9 cellular contexts compared by ENCODE assay signal in genomic region chr1:19250629-19251304, GRCh38. TPM values are rescaled to one million over a fixed set of nuclear protein-coding genes. Genes with fewer than 3 reads are reported as not detected.
DNase-seq lines count a peak whose midpoint lies in the region; ATAC-seq, FAIRE-seq and TF ChIP-seq lines count a peak whose summit lies in the region.
"Had no signal": no experiment of that assay in that cellular context is flagged by ENCODE, and none has a peak within 500 bp of the region (broad histone marks: within the 10 kb centered on the region; RNA-seq: fewer than 3 reads in every experiment).

No MANE protein-coding gene starts in this region.

- in situ Hi-C loops in Panc1 (cut with HindIII; ENCODE audit: low pct_unique_long_range_greater_than_20kb, low sequenced_read_pairs) = no loop called here

- peak overlapping the region; percentile 85 for H3K4ac ChIP-seq in trophoblast cell (ENCODE audit: low read depth, low read length)

- H4K8ac ChIP-seq in trophoblast cell (ENCODE audit: low read depth, low read length) = peak overlapping the region; percentile 86

- H2AK5ac ChIP-seq in trophoblast cell (ENCODE audit: low read length) = peak overlapping the region; percentile 61

- FAIRE-seq in GM12892 (lab: Jason Lieb, UNC) = peak; percentile 69
- FAIRE-seq: TTC549 had no signal

- no peak overlapping the region for H2BK12ac ChIP-seq in trophoblast cell (ENCODE audit: low read length)

- H3K79me1 ChIP-seq in trophoblast cell (ENCODE audit: low read length) = peaks cover 10% of the 10 kb centered on the region

- H2BK120ac ChIP-seq in trophoblast cell (ENCODE audit: insufficient read depth, low read length, poor library complexity) = peak overlapping the region; percentile 92

- H3K27me3 ChIP-seq in Panc1 (ENCODE audit: control insufficient read depth, insufficient read depth, low read length) (no peaks in the 10 kb centered on the region), trophoblast cell (ENCODE audit: insufficient read depth, low read length) (no peaks in the 10 kb centered on the region)

- peak overlapping the region; percentile 81 for H2AFZ ChIP-seq in trophoblast cell (ENCODE audit: insufficient read depth, low read length, poor library complexity)

- no peak overlapping the region for H2BK5ac ChIP-seq in trophoblast cell (ENCODE audit: low read depth, low read length, poor library complexity)

- intact Hi-C loops in Panc1 (cut with micrococcal nuclease; ENCODE audit: unreplicated experiment) = no loop called here
- intact Hi-C loops in posterior vena cava (cut with DNase I) = loop anchor here in 1 of 2 donors (10.0 kb wide), 1 partner anchor 404 kb away; no protein-coding TSS in a partner anchor

- H3K9me3 ChIP-seq in Panc1 (ENCODE audit: control insufficient read depth, insufficient read depth, low read depth, low read length) (no peaks in the 10 kb centered on the region), trophoblast cell (ENCODE audit: insufficient read depth, low read depth, low read length) (no peaks in the 10 kb centered on the region)

- H3K14ac ChIP-seq in trophoblast cell (ENCODE audit: low read length) = peak overlapping the region; percentile 93

- H4K12ac ChIP-seq in trophoblast cell (ENCODE audit: low read depth, low read length) = peak overlapping the region; percentile 78

- H3K27ac ChIP-seq in Panc1 (ENCODE audit: low read length) (peak overlapping the region; percentile 96), trophoblast cell (ENCODE audit: low read depth, low read length) (no peak overlapping the region)

- ATAC-seq in Panc1 = no peak
- no peak for ATAC-seq in HG02642 (IDR thresholded peaks at IDR 0.05; ENCODE audit: poor library complexity, unreplicated experiment)

- DNase-seq in GM12892 (ENCODE audit: insufficient read length) (no peak), Panc1 (ENCODE audit: low read depth, low spot score) (no peak), epithelial cell of esophagus (ENCODE audit: low read depth) (peak; percentile 24), trophoblast cell (no peak), posterior vena cava (ENCODE audit: low spot score) (no peak), amniotic stem cell (lab: John Stamatoyannopoulos, UW) (no peak), NCI-H524 treated with DMSO at 0.1 percent for 48 hours (lab: John Stamatoyannopoulos, UW) (no peak)

- H3K23ac ChIP-seq in trophoblast cell (ENCODE audit: low read length) = no peak overlapping the region

- no peak for TF ChIP-seq POLR2A in GM12892 (IDR thresholded peaks at IDR 0.05; ENCODE audit: low read depth, low read length)

- CTCF ChIA-PET in Panc1 (lab: Charles Lee) = no interaction called here

- TF ChIP-seq CTCF in Panc1 (IDR thresholded peaks at IDR 0.05) (no peak), epithelial cell of esophagus (IDR thresholded peaks at IDR 0.05; ENCODE audit: insufficient read depth, low read depth, low read length, missing control alignments) (no peak)

- no CpG with 5 or more reads among the region's 14 CpGs for WGBS in trophoblast cell (ENCODE audit: extremely low coverage, insufficient coverage, insufficient read length)

- H3K4me2 ChIP-seq in trophoblast cell (ENCODE audit: low read length) = peak overlapping the region; percentile 77

- H3K4me3 ChIP-seq in Panc1 (ENCODE audit: low read depth in 2 of 2, low read length in 2 of 2) = peak overlapping the region; percentile 58 to 92
- H3K4me3 ChIP-seq in epithelial cell of esophagus (ENCODE audit: low read length) = peak overlapping the region; percentile 92
- H3K4me3 ChIP-seq in trophoblast cell (ENCODE audit: low read depth, low read length) = peak overlapping the region; percentile 90

- peak overlapping the region; percentile 94 for H4K91ac ChIP-seq in trophoblast cell (ENCODE audit: low read depth, low read length)

- peak overlapping the region; percentile 96 for H3K9ac ChIP-seq in trophoblast cell (ENCODE audit: low read length)

- H3K79me2 ChIP-seq in trophoblast cell (ENCODE audit: control insufficient read depth, insufficient read depth, low read length, poor library complexity) = peaks cover 27% of the 10 kb centered on the region

- no peak overlapping the region for H3K18ac ChIP-seq in trophoblast cell (ENCODE audit: low read length)

- peaks cover 3% of the 10 kb centered on the region; the same call in 1 of the 2 replicates for H3K36me3 ChIP-seq in Panc1 (ENCODE audit: control insufficient read depth, insufficient read depth, low read length)
- peaks cover 8% of the 10 kb centered on the region in 2 experiments for H3K36me3 ChIP-seq in trophoblast cell (ENCODE audit: control insufficient read depth in 1 of 2, insufficient read depth in 2 of 2, low read length in 2 of 2)

- TSS peak; percentile 95 for BruUV-seq in Panc1 (replicated peaks; lab: Mats Ljungman, UMichigan)

- H3K4me1 ChIP-seq in Panc1 (ENCODE audit: control insufficient read depth, insufficient read depth, low read length) (peaks cover 26% of the 10 kb centered on the region), trophoblast cell (ENCODE audit: control insufficient read depth in 1 of 2, insufficient read depth in 2 of 2, low read length in 2 of 2) (peaks cover 4 to 7% of the 10 kb centered on the region in 2 experiments)

- POLR2A ChIA-PET in Panc1 (lab: Charles Lee) = no interaction called here

RNA-seq across cellular contexts. Expression of gene EMC1, which starts 0.6 kb away (rescaled TPM):
- polyA plus RNA-seq in GM12892 (2012; ENCODE audit: missing spikeins) = 16.1 TPM
- total RNA-seq in Panc1 (2021; ENCODE audit: unreplicated experiment) (103 TPM), posterior vena cava (10 to 100 TPM; 31.8 to 32.0 TPM)
- 111 TPM for polyA plus RNA-seq in Panc1 (2012; ENCODE audit: insufficient read length)
- 43.1 and 47.2 TPM in 2 replicates for polyA plus RNA-seq in trophoblast cell (2013)

RNA-seq across cellular contexts. Expression of gene MRTO4, which starts 0.8 kb away (rescaled TPM):
- polyA plus RNA-seq in GM12892 (2012; ENCODE audit: missing spikeins) = 40.4 TPM
- 90.1 TPM for total RNA-seq in Panc1 (2021; ENCODE audit: unreplicated experiment)
- 56.4 TPM for polyA plus RNA-seq in Panc1 (2012; ENCODE audit: insufficient read length)
- polyA plus RNA-seq in trophoblast cell (2013) = 19.2 and 20.3 TPM in 2 replicates
- total RNA-seq in posterior vena cava = 10 to 100 TPM; 20.3 to 24.3 TPM

RNA-seq across cellular contexts. Expression of gene AKR7A3, which starts 37.8 kb away (rescaled TPM):
- polyA plus RNA-seq in GM12892 (2012; ENCODE audit: missing spikeins) = 0.30 TPM
- 1.4 TPM for total RNA-seq in Panc1 (2021; ENCODE audit: unreplicated experiment)
- polyA plus RNA-seq in Panc1 (2012; ENCODE audit: insufficient read length) = 0.47 TPM
- polyA plus RNA-seq in trophoblast cell (2013) = 0.40 TPM in 2 replicates
- total RNA-seq in posterior vena cava = under 1 TPM; 0.67 to 0.69 TPM

RNA-seq across cellular contexts. Expression of gene UBR4, which starts 40.7 kb away (rescaled TPM):
- polyA plus RNA-seq in GM12892 (2012; ENCODE audit: missing spikeins) = 78.8 TPM
- 126 TPM for total RNA-seq in Panc1 (2021; ENCODE audit: unreplicated experiment)
- polyA plus RNA-seq in Panc1 (2012; ENCODE audit: insufficient read length) = 162 TPM
- polyA plus RNA-seq in trophoblast cell (2013) = 41.6 and 42.4 TPM in 2 replicates
- 100 to 1,000 TPM; 111 to 120 TPM for total RNA-seq in posterior vena cava
